15 cellular contexts compared by ENCODE assay signal in genomic region chr12:58416211-58416610, GRCh38.
DNase-seq lines count a peak whose midpoint lies in the region; ATAC-seq and TF ChIP-seq lines count a peak whose summit lies in the region.
"Had no signal": no experiment of that assay in that cellular context is flagged by ENCODE, and none has a peak within 500 bp of the region (broad histone marks: within the 10 kb centered on the region; RNA-seq: fewer than 3 reads in every experiment).

No MANE protein-coding gene starts in this region.

- H3K27ac Mint-ChIP-seq in type B pancreatic cell: peak overlapping the region; percentile 17
- H3K27ac Mint-ChIP-seq: activated T-cell treated with anti-CD3 and anti-CD28 coated beads, Interleukin-2, amount 50 U/mL, for 72 hours had no signal

- H3K9me3 ChIP-seq in SJCRH30 (replicated peaks) (no peaks in the 10 kb centered on the region), body of pancreas (no peaks in the 10 kb centered on the region)
- H3K9me3 ChIP-seq: neutrophil, thyroid gland had no signal

- TF ChIP-seq CTCF in type B pancreatic cell (conservative IDR thresholded peaks at IDR 0.05): no peak
- TF ChIP-seq CTCF in body of pancreas (IDR thresholded peaks at IDR 0.05): no peak

- no peak overlapping the region for H3K27ac ChIP-seq in SJCRH30
- no peak overlapping the region for H3K27ac ChIP-seq in body of pancreas
- H3K27ac ChIP-seq: neutrophil, thyroid gland, VCaP had no signal

- ATAC-seq in body of pancreas (no peak), HG02840 (IDR thresholded peaks at IDR 0.05; ENCODE audit: low FRiP score, unreplicated experiment) (no peak)
- ATAC-seq: activated T-cell treated with anti-CD3 and anti-CD28 coated beads, Interleukin-2, amount 50 U/mL, for 72 hours had no signal

- WGBS in body of pancreas, 2 donors: 40 to 60% methylated on average over 2 of the region's 2 CpGs

- H3K4me3 ChIP-seq in SJCRH30 (no peak overlapping the region), body of pancreas (no peak overlapping the region)
- H3K4me3 ChIP-seq: thyroid gland had no signal

- DNase-seq in NCI-H748 (lab: John Stamatoyannopoulos, UW; ENCODE audit: unreplicated experiment) (peak; percentile 22), NCI-H748 treated with DMSO at 0.1 percent for 48 hours (lab: John Stamatoyannopoulos, UW) (no peak), SJCRH30 (peak; percentile 63 to 84), fibroblast of peridontal ligament (ENCODE audit: extremely low read depth) (peak; percentile 94), type B pancreatic cell (ENCODE audit: extremely low spot score, unreplicated experiment) (no peak), superior temporal gyrus (ENCODE audit: extremely low spot score) (no peak), body of pancreas (no peak)
- DNase-seq: activated T-cell treated with anti-CD3 and anti-CD28 coated beads, Interleukin-2, amount 50 U/mL, for 72 hours; AML-193; effector memory CD4-positive, alpha-beta T cell; islet precursor cell; thyroid gland had no signal

- H3K4me1 ChIP-seq in SJCRH30 (no peaks in the 10 kb centered on the region), body of pancreas (no peaks in the 10 kb centered on the region)

- no peaks in the 10 kb centered on the region for H3K36me3 Mint-ChIP-seq in type B pancreatic cell

- H3K27me3 ChIP-seq in SJCRH30: peaks cover 88% of the 10 kb centered on the region
- no peaks in the 10 kb centered on the region for H3K27me3 ChIP-seq in body of pancreas
- H3K27me3 ChIP-seq: neutrophil, thyroid gland had no signal

- intact Hi-C loops in body of pancreas (cut with DNase I): no loop called here

- no peaks in the 10 kb centered on the region for H3K27me3 Mint-ChIP-seq in type B pancreatic cell

- no peaks in the 10 kb centered on the region for H3K36me3 ChIP-seq in SJCRH30
- no peaks in the 10 kb centered on the region for H3K36me3 ChIP-seq in body of pancreas (replicated peaks in 1 of 2; ENCODE audit: insufficient read depth in 1 of 2, low read depth in 2 of 2)
- H3K36me3 ChIP-seq: neutrophil, thyroid gland had no signal

- TF ChIP-seq POLR2A in body of pancreas (IDR thresholded peaks at IDR 0.05): no peak

- no peak overlapping the region for H3K4me3 Mint-ChIP-seq in type B pancreatic cell
- H3K4me3 Mint-ChIP-seq: activated T-cell treated with anti-CD3 and anti-CD28 coated beads, Interleukin-2, amount 50 U/mL, for 72 hours had no signal

- no peaks in the 10 kb centered on the region for H3K9me3 Mint-ChIP-seq in type B pancreatic cell

- H3K4me1 Mint-ChIP-seq in type B pancreatic cell (ENCODE audit: unreplicated experiment): peaks cover 44% of the 10 kb centered on the region

Comparison
In these comparisons a context has a peak if more than half of its experiments do, and no peak if none do; other contexts are left out.
1. DNase-seq: peak in NCI-H748 (single experiment), SJCRH30 (2 of 2) and fibroblast of peridontal ligament (single experiment); none in NCI-H748 treated with DMSO at 0.1 percent for 48 hours (single experiment), type B pancreatic cell (single experiment), superior temporal gyrus (single experiment) and body of pancreas (0 of 4).